In genomic region chr1:29655145-29655544, GRCh38 we compare ENCODE assay signal across 19 cellular contexts.
"Had no signal": no experiment of that assay in that cellular context is flagged by ENCODE, and none has a peak within 500 bp of the region (broad histone marks: within the 10 kb centered on the region; RNA-seq: fewer than 3 reads in every experiment).

No MANE protein-coding gene starts in this region.

- H3K4me3 ChIP-seq: prostate gland, right lobe of liver, spleen, thyroid gland, uterus had no signal

- DNase-seq: activated CD4-positive, alpha-beta T cell treated with anti-CD3 and anti-CD28 coated beads for 1 hour; activated CD4-positive, alpha-beta T cell treated with anti-CD3 and anti-CD28 coated beads, Interleukin-2, amount 50 U/mL, for 4 hours; activated naive CD4-positive, alpha-beta T cell; activated naive CD8-positive, alpha-beta T cell treated with anti-CD3 and anti-CD28 coated beads, Interleukin-2, amount 10 ng/mL, durations not matched to agents 7 days and 5 days; cerebellar nuclear complex; dermis blood vessel endothelial cell; erythroblast; left ventricle myocardium superior; naive thymus-derived CD8-positive, alpha-beta T cell; SK-N-SH; spleen; T-helper 1 cell; thyroid gland; uterus had no signal

- H3K27me3 Mint-ChIP-seq: brain had no signal

- H3K27me3 ChIP-seq: right lobe of liver, thyroid gland, uterus had no signal

- H3K4me1 ChIP-seq: prostate gland, right lobe of liver, spleen, thyroid gland, uterus had no signal

- H3K4me2 ChIP-seq: SK-N-SH had no signal

- H3K9ac ChIP-seq: SK-N-SH had no signal

- H3K36me3 Mint-ChIP-seq: activated naive CD8-positive, alpha-beta T cell treated with anti-CD3 and anti-CD28 coated beads, Interleukin-2, amount 10 ng/mL, durations not matched to agents 7 days and 5 days; brain; memory B cell had no signal

- H3K27ac Mint-ChIP-seq: activated naive CD8-positive, alpha-beta T cell treated with anti-CD3 and anti-CD28 coated beads, Interleukin-2, amount 10 ng/mL, durations not matched to agents 7 days and 5 days; activated T-helper 1 cell treated with anti-CD3 and anti-CD28 coated beads, Interleukin-12 subunit alpha, Interleukin-12 subunit beta, Interleukin-2, Interleukin-4 antibody, amounts not matched to agents 30 ng/mL and 10 ng/mL and 1 ng/mL, durations not matched to agents 14 hours and 24 hours and 36 hours; brain; memory B cell; naive thymus-derived CD8-positive, alpha-beta T cell had no signal

- H3K4me3 Mint-ChIP-seq: activated naive CD8-positive, alpha-beta T cell treated with anti-CD3 and anti-CD28 coated beads, Interleukin-2, amount 10 ng/mL, durations not matched to agents 7 days and 5 days; activated T-helper 1 cell treated with anti-CD3 and anti-CD28 coated beads, Interleukin-12 subunit alpha, Interleukin-12 subunit beta, Interleukin-2, Interleukin-4 antibody, amounts not matched to agents 30 ng/mL and 10 ng/mL and 1 ng/mL, durations not matched to agents 14 hours and 24 hours and 36 hours; brain; memory B cell; naive thymus-derived CD8-positive, alpha-beta T cell had no signal

- H3K27ac ChIP-seq: prostate gland, right lobe of liver, spleen, thyroid gland, uterus had no signal

- H3K4me1 Mint-ChIP-seq: activated naive CD8-positive, alpha-beta T cell treated with anti-CD3 and anti-CD28 coated beads, Interleukin-2, amount 10 ng/mL, durations not matched to agents 7 days and 5 days; memory B cell had no signal

- H3K36me3 ChIP-seq: prostate gland, right lobe of liver, spleen, thyroid gland, uterus had no signal

- H3K9me2 ChIP-seq: SK-N-SH had no signal

- ATAC-seq: left ventricle myocardium superior; naive thymus-derived CD8-positive, alpha-beta T cell had no signal

- H3K9me3 ChIP-seq: prostate gland, right lobe of liver, SK-N-SH, thyroid gland, uterus had no signal
